Comparison of ENCODE assay signal across 10 cellular contexts in genomic region chr1:204186597-204186996, GRCh38. TPM values are rescaled to one million over a fixed set of nuclear protein-coding genes. Genes with fewer than 3 reads are reported as not detected.
"Had no signal": no experiment of that assay in that cellular context is flagged by ENCODE, and none has a peak within 500 bp of the region (broad histone marks: within the 10 kb centered on the region; RNA-seq: fewer than 3 reads in every experiment).

No MANE protein-coding gene starts in this region.

- H3K27ac ChIP-seq: GM23248, HL-60 had no signal

- H3K36me3 ChIP-seq: HAP-1 had no signal

- H3K4me1 ChIP-seq: HAP-1 had no signal

- H2AFZ ChIP-seq: GM23248 had no signal

- H3K9ac ChIP-seq: GM23248 had no signal

- H3K9me3 ChIP-seq: HAP-1 had no signal

- H3K4me3 ChIP-seq: GM23248, HAP-1 had no signal

- ATAC-seq: HCT116 had no signal

- DNase-seq: GM23248, GOT3, H7, HFFc6, KBM-7 had no signal

RNA-seq across cellular contexts. Expression of gene KISS1, which starts 9.7 kb away (rescaled TPM):
- total RNA-seq: GM23248, H4, H7, HT1080 had no signal
- polyA plus RNA-seq: GM23248 had no signal

RNA-seq across cellular contexts. Expression of gene REN, which starts 20.5 kb away (rescaled TPM):
- total RNA-seq: GM23248, H4, H7, HT1080 had no signal
- polyA plus RNA-seq: GM23248 had no signal

RNA-seq across cellular contexts. Expression of gene GOLT1A, which starts 27.2 kb away (rescaled TPM):
- total RNA-seq: GM23248, H4, HFFc6, HT1080 had no signal
- polyA plus RNA-seq: GM23248 had no signal
